ENCODE assay signal across 11 cellular contexts in genomic region chr3:170421147-170421641, GRCh38. TPM values are rescaled to one million over a fixed set of nuclear protein-coding genes. Genes with fewer than 3 reads are reported as not detected.
DNase-seq lines count a peak whose midpoint lies in the region; ATAC-seq and TF ChIP-seq lines count a peak whose summit lies in the region.
"Had no signal": no experiment of that assay in that cellular context is flagged by ENCODE, and none has a peak within 500 bp of the region (broad histone marks: within the 10 kb centered on the region; RNA-seq: fewer than 3 reads in every experiment).

No MANE protein-coding gene starts in this region.

- WGBS in GM23248 (ENCODE audit: low coverage in 1 of 2, low lambda C conversion rate in 2 of 2, missing lambda C conversion rate in 2 of 2), 2 experiments: 4 to 5% methylated on average over 12 of the region's 12 CpGs
- WGBS in smooth muscle cell (ENCODE audit: low lambda C conversion rate): 66% methylated on average over 12 of the region's 12 CpGs

- peak overlapping the region; percentile 82 for H3K4me3 ChIP-seq in GM23248
- no peak overlapping the region for H3K4me3 ChIP-seq in smooth muscle cell
- H3K4me3 ChIP-seq in SJCRH30: no peak overlapping the region

- H3F3A ChIP-seq in GM23248 (ENCODE audit: insufficient read depth) (peaks cover 13% of the 10 kb centered on the region; the same call in 1 of the 2 replicates), smooth muscle cell (ENCODE audit: low read depth) (peaks cover 9% of the 10 kb centered on the region)

- H3K9ac ChIP-seq in GM23248 (peak overlapping the region; percentile 84), smooth muscle cell (ENCODE audit: low read depth) (no peak overlapping the region)

- H2AFZ ChIP-seq in GM23248 (peak overlapping the region; percentile 59), smooth muscle cell (ENCODE audit: low read depth) (peak overlapping the region; percentile 34)

- in situ Hi-C loops in GM23248 (cut with MboI): no loop called here

- no peaks in the 10 kb centered on the region for H3K9me2 ChIP-seq in GM23248 (ENCODE audit: insufficient read depth)

- H3K4me1 ChIP-seq in GM23248 (ENCODE audit: insufficient read depth) (peaks cover 7% of the 10 kb centered on the region), smooth muscle cell (ENCODE audit: low read depth) (peaks cover 3% of the 10 kb centered on the region), SJCRH30 (peaks cover 10% of the 10 kb centered on the region)

- ATAC-seq in HG02623 (IDR thresholded peaks at IDR 0.05; ENCODE audit: unreplicated experiment): no peak
- ATAC-seq: activated T-helper 17 cell treated with anti-CD3 and anti-CD28 coated beads, Interleukin-2, amount 50 U/mL, for 72 hours; effector memory CD8-positive, alpha-beta T cell had no signal

- H3K27ac ChIP-seq in GM23248: peak overlapping the region; percentile 23
- peak overlapping the region; percentile 65 for H3K27ac ChIP-seq in caudate nucleus (ENCODE audit: low read depth, low read length)
- H3K27ac ChIP-seq in smooth muscle cell (ENCODE audit: low read depth): no peak overlapping the region
- H3K27ac ChIP-seq in SJCRH30: no peak overlapping the region

- DNase-seq in GM23248 (peak; percentile 62), caudate nucleus (lab: John Stamatoyannopoulos, UW) (peak in 52 of 61 donors; percentile 7 to 79 (median 51)), iris pigment epithelial cell (ENCODE audit: low read depth) (peak; percentile 61), smooth muscle cell (lab: John Stamatoyannopoulos, UW; ENCODE audit: unreplicated experiment) (no peak), NCI-H2029 treated with DMSO at 0.1 percent for 48 hours (lab: John Stamatoyannopoulos, UW) (no peak), SJCRH30 (no peak)
- DNase-seq in effector CD8-positive, alpha-beta T cell (lab: John Stamatoyannopoulos, UW): no peak
- DNase-seq: DND-41; effector memory CD8-positive, alpha-beta T cell had no signal

- H3K4me2 ChIP-seq in GM23248 (ENCODE audit: unreplicated experiment): peak overlapping the region; percentile 93
- no peak overlapping the region for H3K4me2 ChIP-seq in smooth muscle cell

- no peak for TF ChIP-seq CTCF in smooth muscle cell (IDR thresholded peaks at IDR 0.05; ENCODE audit: borderline replicate concordance, insufficient read depth, poor library complexity, severe bottlenecking)

- H3K27me3 ChIP-seq in GM23248 (replicated peaks; ENCODE audit: insufficient read depth) (no peaks in the 10 kb centered on the region), smooth muscle cell (ENCODE audit: low read depth) (peaks cover 32% of the 10 kb centered on the region), SJCRH30 (no peaks in the 10 kb centered on the region)

- H3K36me3 ChIP-seq in GM23248 (ENCODE audit: low read depth): peaks cover 9% of the 10 kb centered on the region
- no peaks in the 10 kb centered on the region for H3K36me3 ChIP-seq in smooth muscle cell (ENCODE audit: low read depth)
- H3K36me3 ChIP-seq in SJCRH30: no peaks in the 10 kb centered on the region

- no peaks in the 10 kb centered on the region for H4K20me1 ChIP-seq in GM23248 (ENCODE audit: insufficient read depth)
- H4K20me1 ChIP-seq in smooth muscle cell (ENCODE audit: low read depth): no peaks in the 10 kb centered on the region

- H3K79me2 ChIP-seq in GM23248 (ENCODE audit: insufficient read depth) (peaks cover 64% of the 10 kb centered on the region), smooth muscle cell (ENCODE audit: low read depth) (no peaks in the 10 kb centered on the region)

- H3K9me3 ChIP-seq in GM23248 (ENCODE audit: low read depth): no peaks in the 10 kb centered on the region
- no peaks in the 10 kb centered on the region for H3K9me3 ChIP-seq in smooth muscle cell (replicated peaks; ENCODE audit: low read depth)
- H3K9me3 ChIP-seq in SJCRH30 (replicated peaks): no peaks in the 10 kb centered on the region

RNA-seq across cellular contexts. Expression of gene CLDN11, which starts 2.5 kb away (rescaled TPM):
- total RNA-seq in GM23248 (2014; rRNA removed; shearing (Covaris generic)): 81.9 and 95.9 TPM in 2 replicates
- polyA plus RNA-seq in GM23248 (2016; fragmentation: Nextera tagmentation; extraction: Ambion mirVana): 84.5 and 84.9 TPM in 2 replicates
- 4.2 and 5.9 TPM in 2 replicates for total RNA-seq in smooth muscle cell
- 1.0 and 1.3 TPM in 2 replicates for polyA plus RNA-seq in smooth muscle cell
- 0.30 and 0.33 TPM in 2 replicates for total RNA-seq in SJCRH30 (2014; rRNA removed; shearing (Covaris generic))
- total RNA-seq: activated T-helper 17 cell treated with anti-CD3 and anti-CD28 coated beads, Interleukin-2, amount 50 U/mL, for 72 hours had no signal

Comparison
In these comparisons a context has a peak if more than half of its experiments do, and no peak if none do; other contexts are left out.
1. DNase-seq: peak in GM23248 (single experiment), caudate nucleus (52 of 61) and iris pigment epithelial cell (single experiment); none in smooth muscle cell (single experiment), NCI-H2029 treated with DMSO at 0.1 percent for 48 hours (single experiment), effector CD8-positive, alpha-beta T cell (single experiment) and SJCRH30 (0 of 2).
2. H3K27ac ChIP-seq: peak in GM23248 (single experiment) and caudate nucleus (single experiment); none in smooth muscle cell (single experiment) and SJCRH30 (single experiment).
3. RNA of gene CLDN11, which starts 2.5 kb away (total RNA-seq): 81.9 to 95.9 TPM in GM23248; 4.2 to 5.9 TPM in smooth muscle cell and 0.30 to 0.33 TPM in SJCRH30; every median in the first group is over 10 times any median in the second.